In the genomic region with DNA sequence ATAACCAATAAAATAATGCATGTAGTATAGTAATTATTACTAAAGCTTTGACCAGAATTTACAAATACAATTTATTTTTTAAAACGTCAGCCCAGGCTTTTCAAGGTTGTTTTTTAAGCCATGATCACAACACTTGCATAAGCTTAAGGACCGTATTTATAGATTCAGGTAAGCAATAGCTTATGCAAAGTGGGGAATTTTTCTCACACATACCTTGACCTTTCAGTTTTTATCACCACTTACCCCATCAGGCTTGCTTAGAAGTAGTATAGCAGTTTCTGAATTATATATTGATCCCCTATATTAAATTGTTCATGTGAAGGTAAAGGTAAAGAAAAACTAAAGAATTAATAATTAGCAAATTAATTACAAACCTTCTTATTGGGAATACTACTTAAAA, we compare ENCODE assay signal across 32 cellular contexts.
DNase-seq lines count a peak whose midpoint lies in the region; ATAC-seq, FAIRE-seq and TF ChIP-seq lines count a peak whose summit lies in the region.
"Had no signal": no experiment of that assay in that cellular context is flagged by ENCODE, and none has a peak within 500 bp of the region (broad histone marks: within the 10 kb centered on the region; RNA-seq: fewer than 3 reads in every experiment).

No MANE protein-coding gene starts in this region.

- FAIRE-seq in GM18507 (lab: Jason Lieb, UNC) = peak; percentile 60
- FAIRE-seq: GM12891, HepG2 had no signal

- peak; percentile 67 for ATAC-seq in GM18907 (IDR thresholded peaks at IDR 0.05; ENCODE audit: unreplicated experiment)
- peak; percentile 48 for ATAC-seq in GM19438 (IDR thresholded peaks at IDR 0.05; ENCODE audit: low read depth, unreplicated experiment)
- peak; percentile 39 for ATAC-seq in HG02678 (IDR thresholded peaks at IDR 0.05; ENCODE audit: unreplicated experiment)
- ATAC-seq: CD8-positive, alpha-beta T cell; HepG2; PC-3 had no signal

- no peak for TF ChIP-seq EP300 in ovary (IDR thresholded peaks at IDR 0.05)

- H3K36me3 ChIP-seq in ascending aorta (no peaks in the 10 kb centered on the region), ovary (no peaks in the 10 kb centered on the region)
- H3K36me3 ChIP-seq: HAP-1 had no signal

- WGBS in ovary, 3 donors = 68 to 76% (median 70%) methylated on average over 2 of the region's 2 CpGs

- H3K9me3 ChIP-seq in ascending aorta (no peaks in the 10 kb centered on the region), ovary (no peaks in the 10 kb centered on the region)
- H3K9me3 ChIP-seq: Caco-2, HAP-1 had no signal

- no peak for TF ChIP-seq POLR2A in ovary (IDR thresholded peaks at IDR 0.05)

- no peaks in the 10 kb centered on the region for H3K4me1 ChIP-seq in ascending aorta
- H3K4me1 ChIP-seq in ovary (ENCODE audit: insufficient read depth) = no peaks in the 10 kb centered on the region
- H3K4me1 ChIP-seq: Caco-2, HAP-1 had no signal

- no peak for TF ChIP-seq CTCF in ascending aorta (IDR thresholded peaks at IDR 0.05)
- TF ChIP-seq CTCF in ovary (IDR thresholded peaks at IDR 0.05) = no peak

- H3K27me3 ChIP-seq in ascending aorta (no peaks in the 10 kb centered on the region), ovary (peaks cover 2% of the 10 kb centered on the region)

- H3K27ac ChIP-seq in ascending aorta (no peak overlapping the region), ovary (no peak overlapping the region)
- H3K27ac ChIP-seq: 22Rv1, C4-2B had no signal

- H3K4me3 ChIP-seq in ascending aorta = no peak overlapping the region
- no peak overlapping the region for H3K4me3 ChIP-seq in ovary
- H3K4me3 ChIP-seq: HAP-1 had no signal

- DNase-seq in GM18507 (ENCODE audit: extremely low spot score, insufficient read length, low read depth) (no peak), NCI-H446 treated with DMSO at 0.1 percent for 48 hours (lab: John Stamatoyannopoulos, UW) (no peak), ascending aorta (ENCODE audit: low spot score in 2 of 2) (no peak), ovary (no peak), medulla oblongata (ENCODE audit: extremely low spot score) (no peak)
- DNase-seq: Caco-2; CD8-positive, alpha-beta T cell; DMS 273 treated with DMSO at 0.1 percent for 48 hours; DMS79; EL; GDM1; GOT3; HFFc6; Karpas-422; MV-4-11; NCI-H1105; NCI-H1436 treated with DMSO at 0.1 percent for 48 hours; NCI-H187 treated with DMSO at 0.1 percent for 48 hours; NCI-H2107; NCI-H524 treated with DMSO at 0.1 percent for 48 hours; NCI-H82; NK-92 treated with Interleukin-12 subunit alpha and Interleukin-12 subunit beta, amount 100 ng/mL, for 24 hours; PC-3; T-helper 2 cell had no signal

- intact Hi-C loops in ascending aorta (cut with DNase I) = no loop called here
- intact Hi-C loops in ovary (cut with DNase I) = no loop called here
